In genomic region chr7:98051118-98051744, GRCh38 we compare ENCODE assay signal across 8 cellular contexts. TPM values are rescaled to one million over a fixed set of nuclear protein-coding genes. Genes with fewer than 3 reads are reported as not detected.
DNase-seq lines count a peak whose midpoint lies in the region; ATAC-seq and TF ChIP-seq lines count a peak whose summit lies in the region.

No MANE protein-coding gene starts in this region.

- peaks cover 2% of the 10 kb centered on the region for H3K9me3 Mint-ChIP-seq in neural progenitor cell

- no peak for TF ChIP-seq CTCF in neural progenitor cell (IDR thresholded peaks at IDR 0.05)

- H3K4me1 Mint-ChIP-seq in neural progenitor cell: peaks cover 2% of the 10 kb centered on the region

- no peak overlapping the region for H3K27ac Mint-ChIP-seq in neural progenitor cell

- no peaks in the 10 kb centered on the region for H4K20me1 ChIP-seq in neural progenitor cell (ENCODE audit: low read depth)

- no peaks in the 10 kb centered on the region for H3K79me2 ChIP-seq in neural progenitor cell (ENCODE audit: low read depth)

- DNase-seq in NCI-H69 (lab: John Stamatoyannopoulos, UW): peak; percentile 93
- peak; percentile 17 for DNase-seq in activated T-helper 9 cell treated with anti-CD3 and anti-CD28 coated beads, Interleukin-2, amount 50 U/mL, for 16 hours (ENCODE audit: low read depth)
- DNase-seq in neural progenitor cell (ENCODE audit: low spot score): peak; percentile 71
- no peak for DNase-seq in NK-92 treated with Interleukin-12 subunit alpha and Interleukin-12 subunit beta, amount 100 ng/mL, for 24 hours (lab: John Stamatoyannopoulos, UW)
- DNase-seq in occipital lobe (lab: John Stamatoyannopoulos, UW): no peak

- H3F3A ChIP-seq in neural progenitor cell (ENCODE audit: low read depth): no peaks in the 10 kb centered on the region

- H3K36me3 Mint-ChIP-seq in neural progenitor cell: no peaks in the 10 kb centered on the region

- no peak overlapping the region for H3K27ac ChIP-seq in neural progenitor cell

- ATAC-seq in GM18511 (IDR thresholded peaks at IDR 0.05; ENCODE audit: unreplicated experiment) (peak; percentile 55), HG02759 (IDR thresholded peaks at IDR 0.05; ENCODE audit: unreplicated experiment) (no peak), GM19452 (IDR thresholded peaks at IDR 0.05; ENCODE audit: unreplicated experiment) (no peak)

- H3K36me3 ChIP-seq in neural progenitor cell: no peaks in the 10 kb centered on the region

- H3K4me2 ChIP-seq in neural progenitor cell: peak overlapping the region; percentile 58

- no peak overlapping the region for H3K4me3 ChIP-seq in neural progenitor cell

- H3K4me3 Mint-ChIP-seq in neural progenitor cell: peak overlapping the region; percentile 71

- H3K27me3 ChIP-seq in neural progenitor cell: no peaks in the 10 kb centered on the region

- no peak overlapping the region for H3K9ac ChIP-seq in neural progenitor cell

- H3K27me3 Mint-ChIP-seq in neural progenitor cell (ENCODE audit: insufficient read depth, low read depth): peaks cover 8% of the 10 kb centered on the region

- peak overlapping the region; percentile 90 for H2AFZ ChIP-seq in neural progenitor cell (replicated peaks)

- no peaks in the 10 kb centered on the region for H3K9me3 ChIP-seq in neural progenitor cell (ENCODE audit: low read depth)

- no peaks in the 10 kb centered on the region for H3K4me1 ChIP-seq in neural progenitor cell

RNA-seq across cellular contexts. Expression of gene LMTK2, which starts 55.4 kb away (rescaled TPM):
- total RNA-seq in neural progenitor cell (ENCODE audit: low replicate concordance) (14.1 and 18.0 TPM in 2 replicates), occipital lobe (40.4 TPM)

Comparison
In these comparisons a context has a peak if more than half of its experiments do, and no peak if none do; other contexts are left out.
1. DNase-seq: peak in NCI-H69 (single experiment), activated T-helper 9 cell treated with anti-CD3 and anti-CD28 coated beads, Interleukin-2, amount 50 U/mL, for 16 hours (single experiment) and neural progenitor cell (single experiment); none in NK-92 treated with Interleukin-12 subunit alpha and Interleukin-12 subunit beta, amount 100 ng/mL, for 24 hours (single experiment) and occipital lobe (single experiment).